In genomic region chr21:45097827-45098387, GRCh38 we compare ENCODE assay signal across 18 cellular contexts. TPM values are rescaled to one million over a fixed set of nuclear protein-coding genes. Genes with fewer than 3 reads are reported as not detected.
DNase-seq lines count a peak whose midpoint lies in the region; ATAC-seq, FAIRE-seq and TF ChIP-seq lines count a peak whose summit lies in the region.
"Had no signal": no experiment of that assay in that cellular context is flagged by ENCODE, and none has a peak within 500 bp of the region (broad histone marks: within the 10 kb centered on the region; RNA-seq: fewer than 3 reads in every experiment).

No MANE protein-coding gene starts in this region.

- H2BK15ac ChIP-seq in H1 (ENCODE audit: low read length) = no peak overlapping the region

- CTCF ChIA-PET in RWPE1 (lab: Yijun Ruan, JAX) = interaction anchor here (0.7 to 1.8 kb wide), 3 partner anchors 18 to 30 kb away, joined by 3 to 6 read pairs (median 4); no protein-coding TSS in a partner anchor
- CTCF ChIA-PET in H1 (lab: Charles Lee; ENCODE audit: partially characterized antibody) = interaction anchor here (0.6 to 9.5 kb wide), 29 partner anchors 8 to 434 kb away, joined by 3 to 99 read pairs (median 4); no protein-coding TSS in a partner anchor

- TF ChIP-seq EP300 in H1 (IDR thresholded peaks at IDR 0.05; ENCODE audit: borderline replicate concordance in 1 of 2, low read depth in 2 of 2, low read length in 2 of 2) (no peak), upper lobe of left lung (IDR thresholded peaks at IDR 0.05) (no peak)

- no peak overlapping the region for H2AFZ ChIP-seq in H1 (ENCODE audit: low read length)

- H3K79me1 ChIP-seq in H1 (ENCODE audit: low read depth, low read length) = 0 out of 2 replicates have a peak, but pooled peaks cover 4% of the 10 kb centered on the region

- H3K27ac ChIP-seq in RWPE1 (peak overlapping the region; percentile 6; the same call in 1 of the 2 replicates), H1 (ENCODE audit: low read depth, low read length) (no peak overlapping the region), upper lobe of left lung (peak overlapping the region in 3 of 4 donors; percentile 17 to 77 (median 44))

- H3K9me3 Mint-ChIP-seq in activated naive CD8-positive, alpha-beta T cell (ENCODE audit: low read depth) = no peaks in the 10 kb centered on the region
- no peaks in the 10 kb centered on the region for H3K9me3 Mint-ChIP-seq in activated naive CD8-positive, alpha-beta T cell treated with anti-CD3 and anti-CD28 coated beads for 36 hours
- H3K9me3 Mint-ChIP-seq: CD8-positive, alpha-beta T cell had no signal

- H3K4me1 ChIP-seq in H1 (replicated peaks in 1 of 4; ENCODE audit: control insufficient read depth in 3 of 4, insufficient read depth in 4 of 4, low read length in 3 of 4) (no peaks in the 10 kb centered on the region; a peak in 1 of 7 replicates), upper lobe of left lung (peaks cover 67 to 86% (median 74%) of the 10 kb centered on the region in 4 donors)

- no peak overlapping the region for H3K4me3 ChIP-seq in H1 (ENCODE audit: extremely low read depth in 1 of 4, insufficient read depth in 2 of 4, low read depth in 3 of 4, low read length in 4 of 4)
- H3K4me3 ChIP-seq in upper lobe of left lung = no peak overlapping the region
- no peak overlapping the region for H3K4me3 ChIP-seq in MG63

- H3K79me2 ChIP-seq in H1 (ENCODE audit: control insufficient read depth in 1 of 2, insufficient read depth in 2 of 2, low read length in 2 of 2) = no peaks in the 10 kb centered on the region

- H2BK5ac ChIP-seq in H1 (ENCODE audit: low read depth, low read length) = no peak overlapping the region

- POLR2A ChIA-PET in RWPE1 (lab: Yijun Ruan, JAX; ENCODE audit: low non-redundant PET) = no interaction called here
- POLR2A ChIA-PET in H1 (lab: Charles Lee; ENCODE audit: partially characterized antibody) = interaction anchor here (1.4 to 1.5 kb wide), 2 partner anchors 9 to 31 kb away, joined by 3 to 4 read pairs; no protein-coding TSS in a partner anchor

- H4K5ac ChIP-seq in H1 (ENCODE audit: insufficient read length, low read depth, low read length) = no peak overlapping the region

- no peaks in the 10 kb centered on the region for H3K27me3 ChIP-seq in H1 (replicated peaks in 1 of 4; ENCODE audit: control insufficient read depth in 3 of 4, extremely low read depth in 1 of 4, insufficient read depth in 3 of 4, low read length in 3 of 4)
- H3K27me3 ChIP-seq in upper lobe of left lung = no peaks in the 10 kb centered on the region
- no peaks in the 10 kb centered on the region for H3K27me3 ChIP-seq in MG63

- H3K14ac ChIP-seq in H1 (ENCODE audit: insufficient read length) = no peak overlapping the region

- H2BK12ac ChIP-seq in H1 (ENCODE audit: low read depth, low read length) = no peak overlapping the region

- H3K4me2 ChIP-seq in H1 (ENCODE audit: insufficient read depth in 1 of 2, low read depth in 2 of 2, low read length in 2 of 2) = no peak overlapping the region

- TF ChIP-seq RAD21 in H1 (IDR thresholded peaks at IDR 0.05 in 1 of 2, conservative IDR thresholded peaks at IDR 0.05 in 1 of 2; ENCODE audit: low read depth in 2 of 2, low read length in 2 of 2) = no peak

- no peak overlapping the region for H3K9ac ChIP-seq in H1 (replicated peaks in 1 of 4; ENCODE audit: extremely low read depth in 1 of 4, low read depth in 3 of 4, low read length in 3 of 4)

- no peak overlapping the region for H2BK20ac ChIP-seq in H1 (ENCODE audit: low read length)

- no peak for TF ChIP-seq CTCF in RWPE1 (conservative IDR thresholded peaks at IDR 0.05; ENCODE audit: low read depth)
- TF ChIP-seq CTCF in H1 (IDR thresholded peaks at IDR 0.05; ENCODE audit: control extremely low read depth in 1 of 3, insufficient read depth in 1 of 3, low read depth in 1 of 3, low read length in 3 of 3) = no peak
- no peak for TF ChIP-seq CTCF in upper lobe of left lung (IDR thresholded peaks at IDR 0.05)

- peaks cover 47% of the 10 kb centered on the region for H3K4me1 Mint-ChIP-seq in activated naive CD8-positive, alpha-beta T cell (ENCODE audit: low read depth)
- peaks cover 40% of the 10 kb centered on the region for H3K4me1 Mint-ChIP-seq in activated naive CD8-positive, alpha-beta T cell treated with anti-CD3 and anti-CD28 coated beads for 36 hours

- no peak overlapping the region for H3K56ac ChIP-seq in H1 (replicated peaks; ENCODE audit: insufficient read length, low read depth, low read length)

- H3K23me2 ChIP-seq in H1 (ENCODE audit: low read depth, low read length) = no peaks in the 10 kb centered on the region; the same call in 1 of the 2 replicates

- H2AK5ac ChIP-seq in H1 (ENCODE audit: low read depth, low read length) = 0 out of 2 replicates have a peak overlapping the region, but pooled peaks have one; percentile 4

- peaks cover 0 to 3% of the 10 kb centered on the region in 2 experiments for H4K20me1 ChIP-seq in H1 (replicated peaks in 1 of 2; ENCODE audit: control insufficient read depth in 1 of 2, insufficient read depth in 2 of 2, low read length in 2 of 2)

- H4K8ac ChIP-seq in H1 (ENCODE audit: extremely low read depth, insufficient read depth, low read length) = no peak overlapping the region; the same call in 1 of the 2 replicates

- no peak overlapping the region for H3K4me3 Mint-ChIP-seq in activated naive CD8-positive, alpha-beta T cell
- H3K4me3 Mint-ChIP-seq in activated naive CD8-positive, alpha-beta T cell treated with anti-CD3 and anti-CD28 coated beads for 36 hours = no peak overlapping the region
- H3K4me3 Mint-ChIP-seq: CD8-positive, alpha-beta T cell had no signal

- H3K27ac Mint-ChIP-seq in activated naive CD8-positive, alpha-beta T cell = peak overlapping the region; percentile 46
- H3K27ac Mint-ChIP-seq in activated naive CD8-positive, alpha-beta T cell treated with anti-CD3 and anti-CD28 coated beads for 36 hours = no peak overlapping the region
- H3K27ac Mint-ChIP-seq: CD8-positive, alpha-beta T cell had no signal

- no peak overlapping the region for H3K4ac ChIP-seq in H1 (replicated peaks; ENCODE audit: insufficient read length, low read depth, low read length)

- no peaks in the 10 kb centered on the region for H3K27me3 Mint-ChIP-seq in activated naive CD8-positive, alpha-beta T cell
- no peaks in the 10 kb centered on the region for H3K27me3 Mint-ChIP-seq in activated naive CD8-positive, alpha-beta T cell treated with anti-CD3 and anti-CD28 coated beads for 36 hours

- no peak for ATAC-seq in upper lobe of left lung (ENCODE audit: low FRiP score in 2 of 2)
- ATAC-seq: CD8-positive, alpha-beta T cell; Right ventricle myocardium inferior; SK-N-SH treated with all-trans-retinoic acid at 6 μM for 48 hours had no signal

- TF ChIP-seq POLR2A in H1 (IDR thresholded peaks at IDR 0.05; ENCODE audit: control extremely low read depth in 1 of 2, low read depth in 2 of 2, low read length in 2 of 2) (no peak), upper lobe of left lung (IDR thresholded peaks at IDR 0.05) (no peak), GM12891 (IDR thresholded peaks at IDR 0.05; ENCODE audit: low read depth, low read length) (no peak)

- H2BK120ac ChIP-seq in H1 (replicated peaks; ENCODE audit: low read depth, low read length) = no peak overlapping the region

- 91% methylated on average over 12 of the region's 12 CpGs; no CpG with 5 or more reads in 1 of the 2 experiments for WGBS in H1 (ENCODE audit: extremely low coverage in 1 of 2, insufficient coverage in 1 of 2, insufficient read length in 1 of 2, insufficient replicate concordance in 2 of 2, low coverage in 1 of 2, low lambda C conversion rate in 2 of 2, missing lambda C conversion rate in 1 of 2), 2 experiments
- 73 to 82% methylated on average over 12 of the region's 12 CpGs for WGBS in upper lobe of left lung, 2 donors

- no peak for FAIRE-seq in H1 (lab: Jason Lieb, UNC)
- FAIRE-seq in GM12891 (lab: Jason Lieb, UNC) = no peak

- no peaks in the 10 kb centered on the region for H3K36me3 ChIP-seq in H1 (ENCODE audit: control insufficient read depth in 2 of 4, insufficient read depth in 4 of 4, low read length in 3 of 4)
- no peaks in the 10 kb centered on the region for H3K36me3 ChIP-seq in upper lobe of left lung
- no peaks in the 10 kb centered on the region for H3K36me3 ChIP-seq in MG63

- H3K23ac ChIP-seq in H1 (ENCODE audit: insufficient read length) = no peak overlapping the region

- no peak overlapping the region for H3K18ac ChIP-seq in H1 (ENCODE audit: extremely low read depth, low read length)

- DNase-seq in activated naive CD8-positive, alpha-beta T cell treated with anti-CD3 and anti-CD28 coated beads for 36 hours = no peak
- DNase-seq in RWPE1 (ENCODE audit: low spot score) (no peak), H1 (ENCODE audit: low read depth in 1 of 2, low spot score in 2 of 2) (no peak), upper lobe of left lung (no peak), kidney glomerular epithelial cell (lab: John Stamatoyannopoulos, UW) (no peak), MG63 (no peak), GM12891 (ENCODE audit: insufficient read length, low spot score) (no peak)
- DNase-seq: CD8-positive, alpha-beta T cell; EL; H7; Kasumi-1; NCI-H1417; NCI-H2081 treated with DMSO at 0.1 percent for 48 hours; NCI-H226; NCI-H748 treated with DMSO at 0.1 percent for 48 hours had no signal

- H3K9me3 ChIP-seq in H1 (ENCODE audit: insufficient read depth in 2 of 2, low read depth in 1 of 2, low read length in 1 of 2) (no peaks in the 10 kb centered on the region), upper lobe of left lung (no peaks in the 10 kb centered on the region), MG63 (no peaks in the 10 kb centered on the region)

- H4K91ac ChIP-seq in H1 (replicated peaks; ENCODE audit: insufficient read length, low read length) = no peak overlapping the region

- no peaks in the 10 kb centered on the region for H3K36me3 Mint-ChIP-seq in activated naive CD8-positive, alpha-beta T cell
- H3K36me3 Mint-ChIP-seq in activated naive CD8-positive, alpha-beta T cell treated with anti-CD3 and anti-CD28 coated beads for 36 hours = peaks cover 8% of the 10 kb centered on the region

TF ChIP-seq in H1, 55 proteins besides CTCF, POLR2A, EP300 and RAD21 (continues in another document):
- no peak for TF ChIP-seq YY1 (IDR thresholded peaks at IDR 0.05; ENCODE audit: low read depth, low read length)

RNA-seq across cellular contexts. Expression of gene ADARB1, which starts 23.5 kb away (rescaled TPM):
- 10 to 100 TPM; 39.6 to 41.9 TPM for total RNA-seq in activated naive CD8-positive, alpha-beta T cell treated with anti-CD3 and anti-CD28 coated beads for 36 hours
- total RNA-seq in H1 (2021; fragmentation: NEBNext Ultra II Directional; extraction: Animal tissue kit (Norgen Biotek cat#: 25700)) = 11.1 and 14.9 TPM in 2 replicates
- polyA plus RNA-seq in H1 (2011; rRNA removed) = 4.6 and 4.7 TPM in 2 replicates
- polyA plus RNA-seq in H1 (2011; cell fraction: cytosol; rRNA removed) = 6.0 TPM
- polyA plus RNA-seq in H1 (2011; cell fraction: nucleus; rRNA removed) = 12.2 TPM
- polyA plus RNA-seq in H1 (2012, experiment 1 of 2) = 6.4 to 8.1 TPM (median 7.4 TPM) in 4 replicates
- 2.9 TPM for polyA plus RNA-seq in H1 (2012, experiment 2 of 2)
- polyA plus RNA-seq in H1 (2013, experiment 1 of 2) = 4.8 TPM
- 4.6 TPM for polyA plus RNA-seq in H1 (2013, experiment 2 of 2)
- 10.8 and 12.8 TPM in 2 replicates for polyA minus RNA-seq in H1 (2011; rRNA and poly(A)+ RNA removed)
- 9.3 TPM for polyA minus RNA-seq in H1 (2011; cell fraction: cytosol; rRNA and poly(A)+ RNA removed)
- 15.1 TPM for polyA minus RNA-seq in H1 (2011; cell fraction: nucleus; rRNA and poly(A)+ RNA removed)
- 10 to 100 TPM; 26.5 to 94.3 (median 42.4) TPM for total RNA-seq in upper lobe of left lung
- 2.9 and 15.3 TPM in 2 replicates for total RNA-seq in MG63 (2014; rRNA removed; shearing (Covaris generic); ENCODE audit: low replicate concordance)
- 0.60 TPM for polyA plus RNA-seq in GM12891 (2012; ENCODE audit: low read depth, missing spikeins)
